1 cellular context compared by ENCODE assay signal in genomic region chr16:13997933-13998332, GRCh38.
TF ChIP-seq lines count a peak whose summit lies in the region.

No MANE protein-coding gene starts in this region.

TF ChIP-seq in HepG2, 621 proteins besides CTCF, POLR2A, EP300 and RAD21 (continued from another document and continues in another):
- TF ChIP-seq AHDC1 (CRISPR knock-in tag; IDR thresholded peaks at IDR 0.05; ENCODE audit: borderline replicate concordance) (0 out of 2 replicates have a peak, but pooled peaks have one; percentile 46), ZNF530 (CRISPR knock-in tag; IDR thresholded peaks at IDR 0.05; ENCODE audit: low read depth) (no peak), ZNF569 (CRISPR knock-in tag; IDR thresholded peaks at IDR 0.05; ENCODE audit: borderline replicate concordance) (no peak), SAFB2 (CRISPR knock-in tag; IDR thresholded peaks at IDR 0.05; ENCODE audit: borderline replicate concordance, low read depth) (0 out of 2 replicates have a peak, but pooled peaks have one; percentile 33), ZNF430 (CRISPR knock-in tag; IDR thresholded peaks at IDR 0.05) (0 out of 2 replicates have a peak, but pooled peaks have one; percentile 24), SIX4 (CRISPR knock-in tag; IDR thresholded peaks at IDR 0.05) (no peak), POGK (CRISPR knock-in tag; conservative IDR thresholded peaks at IDR 0.05) (0 out of 2 replicates have a peak, but pooled peaks have one; percentile 28), ZNF142 (CRISPR knock-in tag; IDR thresholded peaks at IDR 0.05) (no peak), FOSL1 (CRISPR knock-in tag; IDR thresholded peaks at IDR 0.05; ENCODE audit: borderline replicate concordance) (no peak), ZNF883 (CRISPR knock-in tag; IDR thresholded peaks at IDR 0.05; ENCODE audit: not compliant biosample characterization) (no peak), ZSCAN25 (CRISPR knock-in tag; IDR thresholded peaks at IDR 0.05) (no peak), HNF4G (IDR thresholded peaks at IDR 0.05; ENCODE audit: borderline replicate concordance, low read depth, low read length) (no peak), HNF4G (CRISPR knock-in tag; IDR thresholded peaks at IDR 0.05; ENCODE audit: borderline replicate concordance, low read depth) (no peak), ZNF512 (CRISPR knock-in tag; IDR thresholded peaks at IDR 0.05) (no peak), HMG20A (CRISPR knock-in tag; IDR thresholded peaks at IDR 0.05; ENCODE audit: borderline replicate concordance) (no peak), GTF3A (CRISPR knock-in tag; conservative IDR thresholded peaks at IDR 0.05) (no peak), ARNT (IDR thresholded peaks at IDR 0.05) (no peak), ZUFSP (CRISPR knock-in tag; IDR thresholded peaks at IDR 0.05; ENCODE audit: borderline replicate concordance) (no peak), RBFOX2 (IDR thresholded peaks at IDR 0.05; ENCODE audit: low read depth, low read length) (no peak), ZSCAN12 (CRISPR knock-in tag; IDR thresholded peaks at IDR 0.05) (no peak), UBTF (CRISPR knock-in tag; IDR thresholded peaks at IDR 0.05) (no peak), MEF2D (CRISPR knock-in tag; IDR thresholded peaks at IDR 0.05) (no peak), NFIB (CRISPR knock-in tag; IDR thresholded peaks at IDR 0.05; ENCODE audit: borderline replicate concordance) (no peak), SAP130 (CRISPR knock-in tag; IDR thresholded peaks at IDR 0.05; ENCODE audit: low read depth) (peak; percentile 79), ZNF7 (CRISPR knock-in tag; IDR thresholded peaks at IDR 0.05) (no peak), ZNF335 (CRISPR knock-in tag; IDR thresholded peaks at IDR 0.05) (peak; percentile 67; the same call in 1 of the 2 replicates), ZNF501 (CRISPR knock-in tag; IDR thresholded peaks at IDR 0.05) (no peak), ZNF619 (CRISPR knock-in tag; IDR thresholded peaks at IDR 0.05) (no peak), DNMT1 (CRISPR knock-in tag; IDR thresholded peaks at IDR 0.05) (no peak), BCL3 (CRISPR knock-in tag; IDR thresholded peaks at IDR 0.05) (no peak), ZFP41 (CRISPR knock-in tag; IDR thresholded peaks at IDR 0.05; ENCODE audit: borderline replicate concordance) (no peak), ATF7 (IDR thresholded peaks at IDR 0.05) (no peak), ATF7 (CRISPR knock-in tag; IDR thresholded peaks at IDR 0.05) (no peak), RFX5 (IDR thresholded peaks at IDR 0.05; ENCODE audit: low read depth, low read length) (no peak), ZNF280B (CRISPR knock-in tag; IDR thresholded peaks at IDR 0.05; ENCODE audit: borderline replicate concordance) (no peak), SP140L (CRISPR knock-in tag; IDR thresholded peaks at IDR 0.05; ENCODE audit: borderline replicate concordance) (no peak), DR1 (CRISPR knock-in tag; IDR thresholded peaks at IDR 0.05) (no peak), HCFC1 (IDR thresholded peaks at IDR 0.05; ENCODE audit: low read depth, low read length) (no peak), ZNF24 (IDR thresholded peaks at IDR 0.05) (no peak), CAMTA2 (CRISPR knock-in tag; IDR thresholded peaks at IDR 0.05; ENCODE audit: borderline replicate concordance) (no peak), ZFP62 (CRISPR knock-in tag; IDR thresholded peaks at IDR 0.05) (no peak), FOXA3 (CRISPR knock-in tag; IDR thresholded peaks at IDR 0.05) (no peak), SATB2 (CRISPR knock-in tag; IDR thresholded peaks at IDR 0.05) (no peak)
